ENCODE assay signal across 8 cellular contexts in the genomic region with DNA sequence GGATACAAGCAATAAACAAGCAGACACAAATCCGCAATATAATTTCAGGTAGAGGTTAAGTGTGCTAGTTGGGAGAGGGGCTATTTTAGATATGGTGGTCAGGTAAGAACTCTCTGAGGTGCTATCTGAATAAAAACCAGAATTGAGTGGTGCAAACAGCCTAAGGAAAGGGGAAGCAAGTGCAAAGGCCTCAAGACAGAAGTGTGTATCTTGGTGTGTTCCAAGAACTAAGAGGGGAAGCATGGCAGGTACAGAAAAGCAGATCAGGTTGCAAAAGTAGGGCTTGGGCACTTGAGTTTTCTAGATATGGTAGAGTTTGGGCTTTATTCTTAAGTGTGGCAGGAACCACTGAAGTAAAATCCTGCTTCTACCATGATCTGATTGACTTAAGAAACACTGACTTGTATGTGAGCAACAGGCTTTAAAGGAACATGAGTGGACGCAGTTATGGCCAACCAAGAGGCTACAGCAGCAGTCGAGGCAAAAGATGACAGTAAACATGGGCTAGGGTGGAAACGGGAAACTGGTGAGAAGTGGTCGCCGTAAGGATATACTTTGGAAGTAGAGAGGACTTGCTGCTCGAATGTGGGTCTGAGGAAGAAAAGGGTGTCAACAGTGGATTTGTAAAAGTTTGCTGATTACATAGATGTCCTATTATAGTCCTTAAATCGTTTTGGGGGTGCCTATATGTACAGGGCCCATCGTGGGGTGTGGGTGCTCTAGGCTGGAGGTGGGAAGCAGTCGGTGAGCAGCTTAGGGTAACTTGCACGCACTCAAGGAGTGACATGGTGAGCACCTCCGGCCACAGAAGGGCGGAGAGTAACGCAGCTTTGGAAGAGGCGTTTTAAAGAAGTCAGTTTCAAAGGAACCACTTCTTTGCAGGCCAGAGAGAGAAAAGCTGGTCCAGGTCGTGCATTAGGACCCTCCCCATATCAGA. TPM values are rescaled to one million over a fixed set of nuclear protein-coding genes. Genes with fewer than 3 reads are reported as not detected.
DNase-seq lines count a peak whose midpoint lies in the region; ATAC-seq and TF ChIP-seq lines count a peak whose summit lies in the region.

No MANE protein-coding gene starts in this region.

- H3K4me3 Mint-ChIP-seq in memory B cell = peak overlapping the region; percentile 92

- no peaks in the 10 kb centered on the region for H3K9me3 ChIP-seq in testis

- DNase-seq in DMS79 (lab: John Stamatoyannopoulos, UW) (peak; percentile 38), dermis blood vessel endothelial cell (peak; percentile 52), memory B cell (ENCODE audit: low spot score in 2 of 2) (no peak), testis (peak; percentile 46), posterior vena cava (ENCODE audit: low spot score) (no peak)

- intact Hi-C loops in testis (cut with DNase I; ENCODE audit: low total_unique reads) (no loop called here), posterior vena cava (cut with DNase I) (no loop called here)

- no peaks in the 10 kb centered on the region for H3K27me3 Mint-ChIP-seq in memory B cell

- TF ChIP-seq CTCF in VCaP (conservative IDR thresholded peaks at IDR 0.05) = no peak
- no peak for TF ChIP-seq CTCF in testis (IDR thresholded peaks at IDR 0.05)

- H3K4me1 ChIP-seq in testis = no peaks in the 10 kb centered on the region

- peaks cover 17% of the 10 kb centered on the region for H3K4me1 Mint-ChIP-seq in memory B cell

- WGBS in testis, 2 donors = 7 to 8% methylated on average over 16 of the region's 16 CpGs

- H3K36me3 Mint-ChIP-seq in memory B cell = peaks cover 6% of the 10 kb centered on the region

- H3K27ac Mint-ChIP-seq in memory B cell = peak overlapping the region; percentile 85

- no peaks in the 10 kb centered on the region for H3K36me3 ChIP-seq in testis (ENCODE audit: low read depth, missing control alignments)

- ATAC-seq in GM21367 (IDR thresholded peaks at IDR 0.05; ENCODE audit: unreplicated experiment) = peak; percentile 40
- peak; percentile 49 for ATAC-seq in HG03521 (IDR thresholded peaks at IDR 0.05; ENCODE audit: unreplicated experiment)
- ATAC-seq in memory B cell (ENCODE audit: low read depth) = peak; percentile 36

- H3K27ac ChIP-seq in VCaP (peak overlapping the region; percentile 84), testis (peak overlapping the region; percentile 42 to 87)

- H3K27me3 ChIP-seq in testis = no peaks in the 10 kb centered on the region

- peaks cover 2% of the 10 kb centered on the region for H3K9me3 Mint-ChIP-seq in memory B cell

- peak overlapping the region; percentile 60 to 93 for H3K4me3 ChIP-seq in testis

- no peak for TF ChIP-seq POLR2A in testis (IDR thresholded peaks at IDR 0.05)

RNA-seq across cellular contexts. Expression of a gene that starts 0.7 kb away (rescaled TPM):
- total RNA-seq in dermis blood vessel endothelial cell (13.1 and 15.0 TPM in 2 replicates), testis (10 to 100 TPM in 1 of 2 donors, 1 to 10 TPM in 1; 8.7 to 10.1 TPM), posterior vena cava (1 to 10 TPM; 7.4 to 7.6 TPM)
- polyA plus RNA-seq in testis (ENCODE audit: insufficient read depth, low read depth, low replicate concordance) = 9.5 TPM

RNA-seq across cellular contexts. Expression of a gene that starts 6.4 kb away (rescaled TPM):
- total RNA-seq in dermis blood vessel endothelial cell (10.9 and 13.4 TPM in 2 replicates), testis (1 to 10 TPM; 2.0 to 3.3 TPM), posterior vena cava (1 to 10 TPM; 5.4 to 6.5 TPM)
- 2.7 TPM for polyA plus RNA-seq in testis (ENCODE audit: insufficient read depth, low read depth, low replicate concordance)

Comparison
In these comparisons a context has a peak if more than half of its experiments do, and no peak if none do; other contexts are left out.
1. DNase-seq: peak in DMS79 (single experiment), dermis blood vessel endothelial cell (single experiment) and testis (single experiment); none in memory B cell (0 of 2) and posterior vena cava (single experiment).
2. Peak in every context shown above with its lines, with median percentiles within 50 percentile points of each other: ATAC-seq.